8 cellular contexts compared by ENCODE assay signal in genomic region chr10:72626444-72626754, GRCh38. TPM values are rescaled to one million over a fixed set of nuclear protein-coding genes. Genes with fewer than 3 reads are reported as not detected.
DNase-seq lines count a peak whose midpoint lies in the region; ATAC-seq and TF ChIP-seq lines count a peak whose summit lies in the region.

No MANE protein-coding gene starts in this region.

- TF ChIP-seq CTCF in AG04449 (IDR thresholded peaks at IDR 0.05; ENCODE audit: insufficient read depth, low read length, missing control alignments), result no peak
- TF ChIP-seq CTCF in MCF 10A (IDR thresholded peaks at IDR 0.05; ENCODE audit: unreplicated experiment), result no peak

- no peaks in the 10 kb centered on the region for H3K27me3 Mint-ChIP-seq in MCF 10A (ENCODE audit: insufficient read depth, unreplicated experiment)

- CTCF ChIA-PET in AG04449 (lab: Yijun Ruan, JAX) (interaction anchor here (0.8 to 2.4 kb wide), 3 partner anchors 10 to 209 kb away, joined by 3 to 7 read pairs (median 5); no protein-coding TSS in a partner anchor), MCF 10A (lab: Yijun Ruan, JAX) (no interaction called here)

- H3K4me3 ChIP-seq in AG04449 (ENCODE audit: low read depth, low read length) (peak overlapping the region; percentile 98), muscle layer of duodenum (ENCODE audit: low read depth in 1 of 2, low read length in 2 of 2) (peak overlapping the region; percentile 81 to 97)

- ATAC-seq in HG03108 (IDR thresholded peaks at IDR 0.05; ENCODE audit: unreplicated experiment) (peak; percentile 2), GM21786 (IDR thresholded peaks at IDR 0.05; ENCODE audit: unreplicated experiment) (no peak)

- no peaks in the 10 kb centered on the region for H3K36me3 Mint-ChIP-seq in MCF 10A (ENCODE audit: insufficient read depth, unreplicated experiment)

- no peak overlapping the region for H3K27ac Mint-ChIP-seq in MCF 10A (ENCODE audit: low read depth, unreplicated experiment)

- DNase-seq in AG04449 (ENCODE audit: low read depth, low spot score) (no peak), MCF 10A (ENCODE audit: unreplicated experiment) (no peak), NCI-H1436 (lab: John Stamatoyannopoulos, UW) (no peak), OCI-M1 (lab: John Stamatoyannopoulos, UW) (no peak), T1000 (lab: John Stamatoyannopoulos, UW) (no peak)

- peaks cover 7 to 8% of the 10 kb centered on the region in 2 donors for H3K4me1 ChIP-seq in muscle layer of duodenum (ENCODE audit: control insufficient read depth in 1 of 2, insufficient read depth in 2 of 2, low read length in 2 of 2)

- H3K27ac ChIP-seq in muscle layer of duodenum (ENCODE audit: low read length), result peak overlapping the region; percentile 67

- no TSS peak for BruUV-seq in MCF 10A (replicated peaks; lab: Mats Ljungman, UMichigan)

- no peaks in the 10 kb centered on the region for H3K9me3 ChIP-seq in muscle layer of duodenum (ENCODE audit: control insufficient read depth in 1 of 2, low read length in 2 of 2)

- intact Hi-C loops in MCF 10A (cut with micrococcal nuclease), result loop anchor here (5.0 to 10.0 kb wide), 2 partner anchors 206 to 438 kb away; no protein-coding TSS in a partner anchor

- no peaks in the 10 kb centered on the region for H3K36me3 ChIP-seq in muscle layer of duodenum (ENCODE audit: control insufficient read depth in 1 of 2, insufficient read depth in 2 of 2, low read length in 2 of 2)

- POLR2A ChIA-PET in AG04449 (lab: Yijun Ruan, JAX) (interaction anchor here (0.8 to 1.3 kb wide), 6 partner anchors 50 to 470 kb away, joined by 3 to 4 read pairs (median 3); partner anchors contain the start of genes MCU and P4HA1), MCF 10A (lab: Yijun Ruan, JAX) (interaction anchor here (0.6 to 2.8 kb wide), 19 partner anchors 10 to 467 kb away, joined by 3 to 44 read pairs (median 3); partner anchors contain the start of gene MCU)

- no peaks in the 10 kb centered on the region for H3K9me3 Mint-ChIP-seq in MCF 10A (ENCODE audit: unreplicated experiment)

- no peaks in the 10 kb centered on the region for H3K27me3 ChIP-seq in muscle layer of duodenum (ENCODE audit: low read depth, low read length)

- peak overlapping the region; percentile 75 for H3K4me3 Mint-ChIP-seq in MCF 10A (ENCODE audit: unreplicated experiment)

- peaks cover 10% of the 10 kb centered on the region for H3K4me1 Mint-ChIP-seq in MCF 10A (ENCODE audit: insufficient read depth, unreplicated experiment)

RNA-seq across cellular contexts. Expression of gene MICU1, which starts 0.5 kb away (rescaled TPM):
- 25.5 and 34.8 TPM in 2 replicates for total RNA-seq in MCF 10A (2022)
